Comparison of ENCODE assay signal across 23 cellular contexts in the genomic region with DNA sequence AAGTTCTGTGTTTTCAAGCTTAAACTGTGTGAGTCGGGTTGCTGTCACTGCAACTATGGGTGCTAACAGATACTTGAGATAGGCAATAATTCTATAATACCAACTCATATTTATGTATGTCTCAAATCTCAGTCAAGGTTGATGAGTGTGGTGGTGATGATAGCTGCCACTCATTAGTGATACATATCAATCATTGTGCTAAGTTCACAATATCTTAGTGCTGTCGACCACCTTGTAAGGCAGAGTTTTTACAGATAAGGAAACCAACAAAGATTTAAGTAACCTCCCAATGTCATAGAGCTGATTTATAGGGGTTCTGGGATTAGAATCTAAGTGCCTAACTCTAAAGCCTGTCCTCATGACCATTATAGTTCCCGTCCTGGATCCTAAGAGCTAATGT.
"Had no signal": no experiment of that assay in that cellular context is flagged by ENCODE, and none has a peak within 500 bp of the region (broad histone marks: within the 10 kb centered on the region; RNA-seq: fewer than 3 reads in every experiment).

No MANE protein-coding gene starts in this region.

- H3K27me3 Mint-ChIP-seq: stimulated activated naive CD8-positive, alpha-beta T cell treated with anti-CD3 and anti-CD28 coated beads, Interleukin-15, amount 100 ng/mL, for 72 hours had no signal

- H3K27ac Mint-ChIP-seq: endodermal cell; stimulated activated naive B cell treated with anti-CD40 and anti-IgM and Interleukin-4, amounts not matched to agents 10 μg/mL and 1 μg/mL and 100 μg/mL, for 72 hours had no signal

- H3K4me3 ChIP-seq: colonic mucosa, hepatocyte, lung, spleen, testis, tibial nerve had no signal

- H3K36me3 ChIP-seq: colonic mucosa, spleen, tibial nerve had no signal

- H3K27ac ChIP-seq: colonic mucosa, foreskin keratinocyte, hepatocyte, spleen, testis, tibial nerve had no signal

- DNase-seq: colonic mucosa; dermis blood vessel endothelial cell; endodermal cell; erythroblast; foreskin keratinocyte; left colon; left ventricle myocardium superior; mesendoderm; naive B cell; posterior cingulate gyrus; spleen; stimulated activated CD4-positive, alpha-beta T cell treated with anti-CD3 and anti-CD28 coated beads, Interleukin-15, amount 100 ng/mL, for 24 hours; stimulated activated CD4-positive, alpha-beta T cell treated with anti-CD3 and anti-CD28 coated beads, Interleukin-1b, Interleukin-23, amount 100 ng/mL, for 48 hours; stimulated activated CD4-positive, alpha-beta T cell treated with anti-CD3 and anti-CD28 coated beads, Interleukin-4, amount 100 ng/mL, for 24 hours; stimulated activated naive B cell treated with anti-CD40 and anti-IgM and Interleukin-4, amounts not matched to agents 10 μg/mL and 1 μg/mL and 100 μg/mL, for 72 hours; stimulated activated naive CD8-positive, alpha-beta T cell treated with anti-CD3 and anti-CD28 coated beads, Interleukin-15, amount 100 ng/mL, for 72 hours; testis had no signal

- H3K27me3 ChIP-seq: colonic mucosa, foreskin keratinocyte, hepatocyte, spleen, testis, tibial nerve had no signal

- ATAC-seq: foreskin keratinocyte; left colon; left ventricle myocardium superior; sciatic nerve; stimulated activated naive B cell treated with anti-CD40 and anti-IgM and Interleukin-4, amounts not matched to agents 10 μg/mL and 1 μg/mL and 100 μg/mL, for 72 hours; stimulated activated naive CD8-positive, alpha-beta T cell treated with anti-CD3 and anti-CD28 coated beads, Interleukin-15, amount 100 ng/mL, for 72 hours had no signal

- H3K4me3 Mint-ChIP-seq: endodermal cell; naive B cell; neural crest cell; stimulated activated naive B cell treated with anti-CD40 and anti-IgM and Interleukin-4, amounts not matched to agents 10 μg/mL and 1 μg/mL and 100 μg/mL, for 72 hours; stimulated activated naive CD8-positive, alpha-beta T cell treated with anti-CD3 and anti-CD28 coated beads, Interleukin-15, amount 100 ng/mL, for 72 hours had no signal

- H3K9me3 ChIP-seq: colonic mucosa, spleen, testis, tibial nerve had no signal

- H3K4me1 ChIP-seq: foreskin keratinocyte, testis, tibial nerve had no signal

- FAIRE-seq: endothelial cell of umbilical vein had no signal
